Comparison of ENCODE assay signal across 26 cellular contexts in genomic region chr14:99952453-99952852, GRCh38.
"Had no signal": no experiment of that assay in that cellular context is flagged by ENCODE, and none has a peak within 500 bp of the region (broad histone marks: within the 10 kb centered on the region; RNA-seq: fewer than 3 reads in every experiment).

No MANE protein-coding gene starts in this region.

- DNase-seq: activated CD4-positive, alpha-beta memory T cell treated with anti-CD3 and anti-CD28 coated beads for 36 hours; activated CD4-positive, alpha-beta T cell treated with anti-CD3 and anti-CD28 coated beads, Interleukin-2, amount 10 ng/mL, durations not matched to agents 7 days and 5 days; activated CD4-positive, CD25-positive, alpha-beta regulatory T cell treated with anti-CD3 and anti-CD28 coated beads, Interleukin-2, amount 50 U/mL, for 72 hours; activated naive CD4-positive, alpha-beta T cell treated with anti-CD3 and anti-CD28 coated beads, Interleukin-2, amount 50 U/mL, for 16 hours; amygdala; cerebellar nuclear complex; KG1; NCI-H1092 treated with DMSO at 0.1 percent for 48 hours; NCI-H1417 treated with DMSO at 0.1 percent for 48 hours; NCI-H1694; NCI-H2029; NCI-H2107; NCI-H2171 treated with DMSO at 0.1 percent for 48 hours; NCI-H226; NCI-H69; NK-92 treated with Interleukin-12 subunit alpha and Interleukin-12 subunit beta, amount 100 ng/mL, for 24 hours; Peyer's patch; SHP77; SW 1271; T-helper 17 cell; T-helper 9 cell had no signal

- H3K4me1 ChIP-seq: Peyer's patch, SJSA1 had no signal

- H3K36me3 Mint-ChIP-seq: activated CD4-positive, alpha-beta memory T cell treated with anti-CD3 and anti-CD28 coated beads for 36 hours; brain; IgD-negative memory B cell had no signal

- H3K27ac Mint-ChIP-seq: activated CD4-positive, alpha-beta memory T cell treated with anti-CD3 and anti-CD28 coated beads for 36 hours; activated CD4-positive, alpha-beta T cell treated with anti-CD3 and anti-CD28 coated beads, Interleukin-2, amount 10 ng/mL, durations not matched to agents 7 days and 5 days; brain; IgD-negative memory B cell; T-helper 17 cell; WTC11 had no signal

- H3K27ac ChIP-seq: Peyer's patch, SJSA1 had no signal

- H3K9me3 ChIP-seq: Peyer's patch, SJSA1 had no signal

- H3K4me3 Mint-ChIP-seq: activated CD4-positive, alpha-beta memory T cell treated with anti-CD3 and anti-CD28 coated beads for 36 hours; activated CD4-positive, alpha-beta T cell treated with anti-CD3 and anti-CD28 coated beads, Interleukin-2, amount 10 ng/mL, durations not matched to agents 7 days and 5 days; brain; IgD-negative memory B cell; WTC11 had no signal

- H3K36me3 ChIP-seq: Peyer's patch, SJSA1 had no signal

- H3K27me3 Mint-ChIP-seq: brain, T-helper 17 cell had no signal

- ATAC-seq: SK-N-SH treated with all-trans-retinoic acid at 6 μM for 48 hours, T-helper 17 cell, WTC11 had no signal

- H3K4me1 Mint-ChIP-seq: T-helper 17 cell had no signal

- H3K4me3 ChIP-seq: Peyer's patch, SJSA1 had no signal

- H3K9me3 Mint-ChIP-seq: activated CD4-positive, alpha-beta memory T cell treated with anti-CD3 and anti-CD28 coated beads for 36 hours; WTC11 had no signal
